8 cellular contexts compared by ENCODE assay signal in genomic region chrX:30734782-30735181, GRCh38.
"Had no signal": no experiment of that assay in that cellular context is flagged by ENCODE, and none has a peak within 500 bp of the region (broad histone marks: within the 10 kb centered on the region; RNA-seq: fewer than 3 reads in every experiment).

No MANE protein-coding gene starts in this region.

- FAIRE-seq: H1, H54, K562 had no signal

- DNase-seq: H9, HCEC 1CT, IMR-90, KG1 had no signal

- H2AFZ ChIP-seq: GM23338 had no signal

- H3K4me3 Mint-ChIP-seq: GM23338, H9 had no signal

- H3K4me1 Mint-ChIP-seq: GM23338, H9 had no signal

- H3K9me3 Mint-ChIP-seq: GM23338 had no signal

- H3K4me2 ChIP-seq: GM23338 had no signal

- H3K27ac Mint-ChIP-seq: GM23338 had no signal

- H3K4me3 ChIP-seq: GM23338, K562 had no signal
